ENCODE assay signal across 21 cellular contexts in the genomic region with DNA sequence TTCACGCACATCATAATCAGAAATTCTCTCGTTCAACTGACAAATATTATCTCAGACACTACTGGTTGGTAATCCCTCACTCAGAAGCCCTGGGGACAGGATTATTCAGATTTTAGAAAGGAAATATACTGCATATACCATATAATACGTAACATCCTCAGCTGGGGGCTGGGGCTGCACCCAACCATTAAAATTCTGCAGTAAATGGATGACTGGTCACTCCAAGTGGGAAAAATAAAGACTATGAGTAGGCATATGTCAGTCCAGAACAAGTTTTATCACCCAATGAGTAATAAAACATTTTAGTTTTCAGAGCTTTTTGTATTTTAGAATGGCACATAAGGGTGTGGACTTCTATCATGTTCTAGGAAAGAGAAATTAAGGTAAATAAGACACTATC.
"Had no signal": no experiment of that assay in that cellular context is flagged by ENCODE, and none has a peak within 500 bp of the region (broad histone marks: within the 10 kb centered on the region; RNA-seq: fewer than 3 reads in every experiment).

No MANE protein-coding gene starts in this region.

- H3K36me3 Mint-ChIP-seq: brain, neural progenitor cell, type B pancreatic cell had no signal

- H3K27ac ChIP-seq: coronary artery, gastroesophageal sphincter, heart right ventricle, left ventricle myocardium inferior, neural progenitor cell, right atrium auricular region, testis had no signal

- H3K4me1 ChIP-seq: gastroesophageal sphincter, left ventricle myocardium inferior, neural progenitor cell, right atrium auricular region, testis had no signal

- H3K4me2 ChIP-seq: neural progenitor cell had no signal

- H2AFZ ChIP-seq: neural progenitor cell had no signal

- H3K9me3 ChIP-seq: gastroesophageal sphincter, heart right ventricle, left ventricle myocardium inferior, right atrium auricular region, testis had no signal

- H3K4me3 Mint-ChIP-seq: brain, neural progenitor cell, type B pancreatic cell had no signal

- H3K9me3 Mint-ChIP-seq: type B pancreatic cell had no signal

- H3K27me3 Mint-ChIP-seq: brain, progenitor cell of endocrine pancreas, type B pancreatic cell had no signal

- DNase-seq: activated CD8-positive, alpha-beta memory T cell treated with anti-CD3 and anti-CD28 coated beads for 24 hours; activated CD8-positive, alpha-beta memory T cell treated with anti-CD3 and anti-CD28 coated beads, Interleukin-2, amount 50 U/mL, for 48 hours; activated naive CD4-positive, alpha-beta T cell; anterior cingulate cortex; caudate nucleus; effector CD4-positive, alpha-beta T cell; heart right ventricle; left ventricle myocardium inferior; mammary epithelial cell; stimulated activated CD4-positive, alpha-beta T cell treated with anti-CD3 and anti-CD28 coated beads, Interleukin-2, amount 100 ng/mL, for 24 hours; T-helper 9 cell; testis had no signal

- H3K4me3 ChIP-seq: coronary artery, gastroesophageal sphincter, heart right ventricle, left ventricle myocardium inferior, neural progenitor cell, right atrium auricular region, testis had no signal

- H3K27ac Mint-ChIP-seq: neural progenitor cell, progenitor cell of endocrine pancreas, type B pancreatic cell had no signal

- H3K9ac ChIP-seq: neural progenitor cell had no signal

- ATAC-seq: activated CD4-positive, CD25-positive, alpha-beta regulatory T cell treated with anti-CD3 and anti-CD28 coated beads, Interleukin-2, amount 50 U/mL, for 24 hours; esophagus mucosa; gastroesophageal sphincter; heart right ventricle had no signal

- H3K4me1 Mint-ChIP-seq: neural progenitor cell had no signal

- H3K27me3 ChIP-seq: gastroesophageal sphincter, heart right ventricle, neural progenitor cell, right atrium auricular region, testis had no signal

- H3K36me3 ChIP-seq: gastroesophageal sphincter, heart right ventricle, left ventricle myocardium inferior, neural progenitor cell, right atrium auricular region had no signal
